Comparison of ENCODE assay signal across 1 cellular context in the genomic region with DNA sequence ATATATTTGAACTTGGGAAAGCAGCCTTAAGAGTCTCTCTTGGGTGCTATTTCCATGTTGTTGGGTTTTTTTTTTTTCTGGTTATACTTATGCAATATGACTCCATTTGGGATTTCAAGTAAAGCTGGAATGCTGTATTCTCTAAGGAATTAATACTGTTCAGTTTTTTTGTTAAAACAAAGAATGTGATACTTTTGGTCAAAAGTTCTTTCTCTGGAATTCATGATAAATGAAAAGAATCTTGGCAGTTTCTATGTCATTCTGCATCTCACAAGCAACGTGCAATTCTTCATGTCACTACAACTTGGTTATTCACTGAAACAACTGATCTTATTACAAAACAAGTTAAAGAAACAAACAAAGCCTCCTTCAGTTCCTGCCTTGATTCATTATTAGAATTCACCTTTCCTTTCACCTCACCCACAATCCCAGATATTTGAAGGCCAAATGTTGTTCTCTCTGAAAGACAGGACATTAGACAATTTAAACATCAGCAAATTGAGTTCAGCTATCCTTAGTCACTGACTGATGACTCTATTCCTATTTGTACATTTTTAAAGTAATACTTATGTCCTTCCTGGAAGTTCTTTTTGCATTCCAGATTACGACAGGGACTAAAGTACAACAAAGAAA.
TF ChIP-seq lines count a peak whose summit lies in the region.

No MANE protein-coding gene starts in this region.

TF ChIP-seq in HepG2, 621 proteins besides CTCF, POLR2A, EP300 and RAD21 (continued from another document):
- TF ChIP-seq, protein P1, sequence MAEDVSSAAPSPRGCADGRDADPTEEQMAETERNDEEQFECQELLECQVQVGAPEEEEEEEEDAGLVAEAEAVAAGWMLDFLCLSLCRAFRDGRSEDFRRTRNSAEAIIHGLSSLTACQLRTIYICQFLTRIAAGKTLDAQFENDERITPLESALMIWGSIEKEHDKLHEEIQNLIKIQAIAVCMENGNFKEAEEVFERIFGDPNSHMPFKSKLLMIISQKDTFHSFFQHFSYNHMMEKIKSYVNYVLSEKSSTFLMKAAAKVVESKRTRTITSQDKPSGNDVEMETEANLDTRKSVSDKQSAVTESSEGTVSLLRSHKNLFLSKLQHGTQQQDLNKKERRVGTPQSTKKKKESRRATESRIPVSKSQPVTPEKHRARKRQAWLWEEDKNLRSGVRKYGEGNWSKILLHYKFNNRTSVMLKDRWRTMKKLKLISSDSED (CRISPR knock-in tag; IDR thresholded peaks at IDR 0.05), result no peak
- TF ChIP-seq RBFOX2 (IDR thresholded peaks at IDR 0.05; ENCODE audit: low read depth, low read length), result no peak
- TF ChIP-seq ZKSCAN8 (CRISPR knock-in tag; IDR thresholded peaks at IDR 0.05; ENCODE audit: borderline replicate concordance), result no peak
- TF ChIP-seq MAF1 (CRISPR knock-in tag; IDR thresholded peaks at IDR 0.05; ENCODE audit: borderline replicate concordance), result no peak
- TF ChIP-seq KLF16 (CRISPR knock-in tag; IDR thresholded peaks at IDR 0.05), result no peak
- TF ChIP-seq ZMYM2 (CRISPR knock-in tag; IDR thresholded peaks at IDR 0.05), result no peak
- no peak for TF ChIP-seq JDP2 (CRISPR knock-in tag; IDR thresholded peaks at IDR 0.05; ENCODE audit: borderline replicate concordance)
- no peak for TF ChIP-seq FLYWCH1 (CRISPR knock-in tag; IDR thresholded peaks at IDR 0.05)
- no peak for TF ChIP-seq E2F1 (CRISPR knock-in tag; IDR thresholded peaks at IDR 0.05)
- TF ChIP-seq NBN (conservative IDR thresholded peaks at IDR 0.05), result no peak
- TF ChIP-seq SIN3A (IDR thresholded peaks at IDR 0.05; ENCODE audit: borderline replicate concordance, low read depth, low read length), result no peak
- TF ChIP-seq NFIB (CRISPR knock-in tag; IDR thresholded peaks at IDR 0.05; ENCODE audit: borderline replicate concordance), result no peak
- TF ChIP-seq, protein P2, sequence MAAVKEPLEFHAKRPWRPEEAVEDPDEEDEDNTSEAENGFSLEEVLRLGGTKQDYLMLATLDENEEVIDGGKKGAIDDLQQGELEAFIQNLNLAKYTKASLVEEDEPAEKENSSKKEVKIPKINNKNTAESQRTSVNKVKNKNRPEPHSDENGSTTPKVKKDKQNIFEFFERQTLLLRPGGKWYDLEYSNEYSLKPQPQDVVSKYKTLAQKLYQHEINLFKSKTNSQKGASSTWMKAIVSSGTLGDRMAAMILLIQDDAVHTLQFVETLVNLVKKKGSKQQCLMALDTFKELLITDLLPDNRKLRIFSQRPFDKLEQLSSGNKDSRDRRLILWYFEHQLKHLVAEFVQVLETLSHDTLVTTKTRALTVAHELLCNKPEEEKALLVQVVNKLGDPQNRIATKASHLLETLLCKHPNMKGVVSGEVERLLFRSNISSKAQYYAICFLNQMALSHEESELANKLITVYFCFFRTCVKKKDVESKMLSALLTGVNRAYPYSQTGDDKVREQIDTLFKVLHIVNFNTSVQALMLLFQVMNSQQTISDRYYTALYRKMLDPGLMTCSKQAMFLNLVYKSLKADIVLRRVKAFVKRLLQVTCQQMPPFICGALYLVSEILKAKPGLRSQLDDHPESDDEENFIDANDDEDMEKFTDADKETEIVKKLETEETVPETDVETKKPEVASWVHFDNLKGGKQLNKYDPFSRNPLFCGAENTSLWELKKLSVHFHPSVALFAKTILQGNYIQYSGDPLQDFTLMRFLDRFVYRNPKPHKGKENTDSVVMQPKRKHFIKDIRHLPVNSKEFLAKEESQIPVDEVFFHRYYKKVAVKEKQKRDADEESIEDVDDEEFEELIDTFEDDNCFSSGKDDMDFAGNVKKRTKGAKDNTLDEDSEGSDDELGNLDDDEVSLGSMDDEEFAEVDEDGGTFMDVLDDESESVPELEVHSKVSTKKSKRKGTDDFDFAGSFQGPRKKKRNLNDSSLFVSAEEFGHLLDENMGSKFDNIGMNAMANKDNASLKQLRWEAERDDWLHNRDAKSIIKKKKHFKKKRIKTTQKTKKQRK (IDR thresholded peaks at IDR 0.05; ENCODE audit: low read length), result no peak
TF ChIP-seq in HepG2: peak in this region for 0.
